ENCODE assay signal across 17 cellular contexts in the genomic region with DNA sequence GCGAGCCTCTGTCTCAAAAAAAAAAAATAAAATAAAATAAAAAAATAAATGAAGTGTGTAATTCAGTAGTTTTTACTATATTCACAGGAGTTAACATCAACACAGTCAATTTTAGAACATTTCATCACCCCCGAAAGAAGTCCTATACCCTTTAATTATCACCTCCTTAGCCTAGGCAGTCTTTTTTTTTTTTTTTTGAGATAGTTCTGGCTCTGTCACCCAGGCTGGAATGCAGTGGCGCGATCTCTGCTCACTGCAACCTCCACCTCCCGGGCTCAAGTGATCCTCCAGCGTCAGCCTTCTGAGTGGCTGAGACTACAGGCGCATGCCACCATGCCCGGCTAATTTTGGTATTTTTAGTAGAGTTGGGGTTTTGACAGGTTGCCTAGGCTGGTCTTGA.
A peak's percentile ranks its signal among the peaks of the same experiment; 100 is the strongest.
DNase-seq lines count a peak whose midpoint lies in the region; ATAC-seq and TF ChIP-seq lines count a peak whose summit lies in the region.
"Had no signal": no experiment of that assay in that cellular context is flagged by ENCODE, and none has a peak within 500 bp of the region (broad histone marks: within the 10 kb centered on the region; RNA-seq: fewer than 3 reads in every experiment).

No MANE protein-coding gene starts in this region.

- H3K4me1 ChIP-seq in OCI-LY1 (ENCODE audit: insufficient read depth, low read length, severe bottlenecking): peaks cover 54% of the 10 kb centered on the region
- H3K4me1 ChIP-seq in spleen: peaks cover 0 to 25% (median 8%) of the 10 kb centered on the region in 6 donors
- H3K4me1 ChIP-seq: BE2C had no signal

- intact Hi-C loops in left ventricle myocardium superior (cut with micrococcal nuclease): no loop called here
- intact Hi-C loops in Right ventricle myocardium inferior (cut with DNase I): no loop called here
- intact Hi-C loops in spleen (cut with DNase I; ENCODE audit: low total_unique reads): no loop called here

- H3K4me3 ChIP-seq in OCI-LY1 (ENCODE audit: low read depth, low read length, poor library complexity, severe bottlenecking) (no peak overlapping the region), spleen (no peak overlapping the region)
- H3K4me3 ChIP-seq: BLaER1 had no signal

- H2AFZ ChIP-seq in OCI-LY1 (ENCODE audit: low read length): no peak overlapping the region

- H3K4me2 ChIP-seq in OCI-LY1 (ENCODE audit: low read length): no peak overlapping the region

- H3F3A ChIP-seq in OCI-LY1 (ENCODE audit: insufficient read depth, low read length): no peaks in the 10 kb centered on the region

- WGBS in spleen, 5 donors: 96 to 98% (median 97%) methylated on average over 8 of the region's 8 CpGs

- DNase-seq in left ventricle myocardium superior (no peak), Right ventricle myocardium inferior (ENCODE audit: missing footprints) (no peak), spleen (peak; percentile 8), NCI-H526 (lab: John Stamatoyannopoulos, UW) (no peak)
- DNase-seq in effector CD8-positive, alpha-beta T cell (lab: John Stamatoyannopoulos, UW): no peak
- DNase-seq: 8988T; ACHN; BE2C; C1 segment of cervical spinal cord; CD4-positive, alpha-beta memory T cell; CD4-positive, CD25-positive, alpha-beta regulatory T cell; CD8-positive, alpha-beta memory T cell; COR-L47; DMS79 treated with DMSO at 0.1 percent for 48 hours; GF-D8 had no signal

- ATAC-seq in left ventricle myocardium superior (peak; percentile 38), Right ventricle myocardium inferior (no peak)

- no peaks in the 10 kb centered on the region for H3K27me3 ChIP-seq in OCI-LY1 (ENCODE audit: insufficient read depth, low read length)
- H3K27me3 ChIP-seq in spleen (replicated peaks in 1 of 7): no peaks in the 10 kb centered on the region
- H3K27me3 ChIP-seq: BE2C, BLaER1 had no signal

- no peaks in the 10 kb centered on the region for H3K9me2 ChIP-seq in OCI-LY1 (ENCODE audit: low read depth, low read length)

- 0 out of 2 replicates have a peak, but pooled peaks cover 4% of the 10 kb centered on the region for H3K79me2 ChIP-seq in OCI-LY1 (ENCODE audit: insufficient read depth, low read length)

- peak overlapping the region; percentile 45 for H3K27ac ChIP-seq in OCI-LY1 (ENCODE audit: low read depth, low read length, poor library complexity, severe bottlenecking)
- H3K27ac ChIP-seq in spleen: no peak overlapping the region
- H3K27ac ChIP-seq: BLaER1 had no signal

- TF ChIP-seq CTCF in OCI-LY1 (IDR thresholded peaks at IDR 0.05; ENCODE audit: low read length) (no peak), spleen (IDR thresholded peaks at IDR 0.05 in 8 of 11, conservative IDR thresholded peaks at IDR 0.05 in 3 of 11) (no peak)

- no peaks in the 10 kb centered on the region for H4K20me1 ChIP-seq in OCI-LY1 (ENCODE audit: insufficient read depth, low read length)
- H4K20me1 ChIP-seq: BLaER1 had no signal

- no peak for TF ChIP-seq POLR2A in spleen (IDR thresholded peaks at IDR 0.05)

- peaks cover 50% of the 10 kb centered on the region for H3K36me3 ChIP-seq in OCI-LY1 (ENCODE audit: insufficient read depth, low read length)
- peaks cover 0 to 60% (median 16%) of the 10 kb centered on the region in 6 donors for H3K36me3 ChIP-seq in spleen
- H3K36me3 ChIP-seq: BE2C had no signal

- H3K9ac ChIP-seq in OCI-LY1 (ENCODE audit: low read length): no peak overlapping the region
- H3K9ac ChIP-seq: BLaER1 had no signal

- no peaks in the 10 kb centered on the region for H3K9me3 ChIP-seq in OCI-LY1 (ENCODE audit: low read length)
- H3K9me3 ChIP-seq in spleen: no peaks in the 10 kb centered on the region
- H3K9me3 ChIP-seq: BE2C, BLaER1 had no signal
